In the genomic region with DNA sequence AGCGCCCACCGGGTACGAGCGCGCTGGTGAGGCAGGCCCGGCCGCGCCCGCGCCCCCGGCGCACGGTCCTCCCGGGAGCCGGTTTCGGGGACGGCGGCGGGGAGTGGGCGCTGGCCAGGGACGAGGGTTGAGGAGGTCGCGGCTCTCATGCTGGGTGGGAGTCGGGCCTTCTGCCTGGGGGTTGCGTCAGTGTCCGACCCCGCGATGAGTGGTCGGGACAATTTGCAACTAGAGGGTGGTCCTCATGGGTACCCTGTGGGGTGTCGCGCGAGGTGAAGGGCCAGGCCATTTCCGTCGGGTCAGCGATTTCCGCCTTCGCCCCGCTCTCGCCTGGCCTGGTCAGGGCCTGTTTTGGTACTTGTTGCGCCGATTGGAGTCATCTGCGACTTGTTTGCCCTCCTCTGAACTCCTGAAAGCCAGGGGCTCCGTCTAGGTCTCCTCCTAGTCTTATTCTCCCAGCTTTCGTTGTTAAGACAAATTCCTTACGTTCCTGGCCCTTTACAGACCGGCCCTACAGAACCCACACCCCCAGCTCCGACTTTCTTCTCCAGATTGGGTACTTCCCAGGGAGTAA, we compare ENCODE assay signal across 8 cellular contexts. TPM values are rescaled to one million over a fixed set of nuclear protein-coding genes. Genes with fewer than 3 reads are reported as not detected.
DNase-seq lines count a peak whose midpoint lies in the region; ATAC-seq and TF ChIP-seq lines count a peak whose summit lies in the region.

No MANE protein-coding gene starts in this region.

- peak overlapping the region; percentile 73 for H3K4me3 ChIP-seq in astrocyte of the cerebellum (ENCODE audit: low read depth, low read length)

- peaks cover 3 to 6% of the 10 kb centered on the region in 2 donors for H3K36me3 Mint-ChIP-seq in CD14-positive monocyte
- H3K36me3 Mint-ChIP-seq in stimulated activated effector memory CD8-positive, alpha-beta T cell treated with anti-CD3 and anti-CD28 coated beads, Interleukin-12 subunit alpha, Interleukin-12 subunit beta, amount 100 ng/mL, for 72 hours, result peaks cover 18% of the 10 kb centered on the region

- in situ Hi-C loops in KBM-7 (cut with MboI; ENCODE audit: low pct_unique_long_range_greater_than_20kb, low sequenced_read_pairs), result no loop called here
- in situ Hi-C loops in astrocyte of the cerebellum (cut with HindIII; ENCODE audit: low sequenced_read_pairs), result no loop called here

- peak overlapping the region; percentile 83 to 94 (median 91) for H3K27ac Mint-ChIP-seq in CD14-positive monocyte
- peak overlapping the region; percentile 91 for H3K27ac Mint-ChIP-seq in stimulated activated effector memory CD8-positive, alpha-beta T cell treated with anti-CD3 and anti-CD28 coated beads, Interleukin-12 subunit alpha, Interleukin-12 subunit beta, amount 100 ng/mL, for 72 hours

- peaks cover 0 to 2% (median 0%) of the 10 kb centered on the region in 7 donors for H3K9me3 Mint-ChIP-seq in CD14-positive monocyte
- no peaks in the 10 kb centered on the region for H3K9me3 Mint-ChIP-seq in stimulated activated effector memory CD8-positive, alpha-beta T cell treated with anti-CD3 and anti-CD28 coated beads, Interleukin-12 subunit alpha, Interleukin-12 subunit beta, amount 100 ng/mL, for 72 hours

- TF ChIP-seq CTCF in CD14-positive monocyte (IDR thresholded peaks at IDR 0.05), result no peak
- TF ChIP-seq CTCF in astrocyte of the cerebellum (IDR thresholded peaks at IDR 0.05; ENCODE audit: low read depth, low read length, missing control alignments), result no peak

- peaks cover 59% of the 10 kb centered on the region for H3K4me1 Mint-ChIP-seq in CD14-positive monocyte
- peaks cover 43% of the 10 kb centered on the region for H3K4me1 Mint-ChIP-seq in stimulated activated effector memory CD8-positive, alpha-beta T cell treated with anti-CD3 and anti-CD28 coated beads, Interleukin-12 subunit alpha, Interleukin-12 subunit beta, amount 100 ng/mL, for 72 hours

- intact Hi-C loops in CD14-positive monocyte (cut with micrococcal nuclease), result loop anchor here (2.0 to 10.0 kb wide), 5 partner anchors 58 to 304 kb away; a partner anchor contains a TSS

- peak overlapping the region; percentile 89 to 94 for H3K4me3 Mint-ChIP-seq in CD14-positive monocyte
- H3K4me3 Mint-ChIP-seq in stimulated activated effector memory CD8-positive, alpha-beta T cell treated with anti-CD3 and anti-CD28 coated beads, Interleukin-12 subunit alpha, Interleukin-12 subunit beta, amount 100 ng/mL, for 72 hours, result peak overlapping the region; percentile 80

- H3K27me3 Mint-ChIP-seq in CD14-positive monocyte (ENCODE audit: low read depth in 3 of 3), result peaks cover 0 to 3% (median 2%) of the 10 kb centered on the region in 3 donors

- ATAC-seq in GM19351 (IDR thresholded peaks at IDR 0.05; ENCODE audit: unreplicated experiment) (peak; percentile 7), GM18870 (IDR thresholded peaks at IDR 0.05; ENCODE audit: unreplicated experiment) (no peak)
- peak; percentile 3 for ATAC-seq in stimulated activated effector memory CD8-positive, alpha-beta T cell treated with anti-CD3 and anti-CD28 coated beads, Interleukin-12 subunit alpha, Interleukin-12 subunit beta, amount 100 ng/mL, for 72 hours

- DNase-seq in CD14-positive monocyte (ENCODE audit: low spot score) (no peak), KBM-7 (peak; percentile 23), astrocyte of the cerebellum (ENCODE audit: low read depth) (no peak), islet precursor cell (peak; percentile 74), NCI-H2081 (lab: John Stamatoyannopoulos, UW) (no peak)
- peak in 1 of 2 donors; percentile 60 for DNase-seq in stimulated activated effector memory CD8-positive, alpha-beta T cell treated with anti-CD3 and anti-CD28 coated beads, Interleukin-12 subunit alpha, Interleukin-12 subunit beta, amount 100 ng/mL, for 72 hours (ENCODE audit: low spot score in 2 of 2)

RNA-seq across cellular contexts. Expression of a gene that starts 14.9 kb away (rescaled TPM):
- 10 to 100 TPM; 29.7 to 48.8 TPM for polyA plus RNA-seq in CD14-positive monocyte

RNA-seq across cellular contexts. Expression of a gene that starts 15.1 kb away (rescaled TPM):
- polyA plus RNA-seq in CD14-positive monocyte, result 1 to 10 TPM in 1 of 2 donors, under 1 TPM in 1; 0.98 to 1.0 TPM

RNA-seq across cellular contexts. Expression of a gene that starts 36.9 kb away (rescaled TPM):
- not detected for polyA plus RNA-seq in CD14-positive monocyte

RNA-seq across cellular contexts. Expression of a gene that starts 42.4 kb away (rescaled TPM):
- 1 to 10 TPM; 5.6 to 5.9 TPM for polyA plus RNA-seq in CD14-positive monocyte

RNA-seq across cellular contexts. Expression of a gene that starts 57.4 kb away (rescaled TPM):
- 1 to 10 TPM; 4.9 to 5.6 TPM for polyA plus RNA-seq in CD14-positive monocyte

Comparison
In these comparisons a context has a peak if more than half of its experiments do, and no peak if none do; other contexts are left out.
1. DNase-seq: peak in KBM-7 (single experiment) and islet precursor cell (single experiment); none in CD14-positive monocyte (single experiment), astrocyte of the cerebellum (single experiment) and NCI-H2081 (0 of 2).